In genomic region chr11:13462311-13462927, GRCh38 we compare ENCODE assay signal across 9 cellular contexts. TPM values are rescaled to one million over a fixed set of nuclear protein-coding genes. Genes with fewer than 3 reads are reported as not detected.
DNase-seq lines count a peak whose midpoint lies in the region; ATAC-seq and TF ChIP-seq lines count a peak whose summit lies in the region.
"Had no signal": no experiment of that assay in that cellular context is flagged by ENCODE, and none has a peak within 500 bp of the region (broad histone marks: within the 10 kb centered on the region; RNA-seq: fewer than 3 reads in every experiment).

No MANE protein-coding gene starts in this region.

- H3K27ac Mint-ChIP-seq in stimulated activated memory B cell treated with anti-CD40 and anti-IgM and Interleukin-4, amounts not matched to agents 10 μg/mL and 1 μg/mL and 100 μg/mL, for 72 hours, result peak overlapping the region; percentile 99

- H3K4me3 Mint-ChIP-seq in stimulated activated memory B cell treated with anti-CD40 and anti-IgM and Interleukin-4, amounts not matched to agents 10 μg/mL and 1 μg/mL and 100 μg/mL, for 72 hours, result peak overlapping the region; percentile 99

- H3K9me3 Mint-ChIP-seq in stimulated activated memory B cell treated with anti-CD40 and anti-IgM and Interleukin-4, amounts not matched to agents 10 μg/mL and 1 μg/mL and 100 μg/mL, for 72 hours, result no peaks in the 10 kb centered on the region

- H3K9me3 ChIP-seq in BE2C, result no peaks in the 10 kb centered on the region

- peak; percentile 64 for DNase-seq in BE2C
- peak; percentile 77 for DNase-seq in NCI-H748 (lab: John Stamatoyannopoulos, UW; ENCODE audit: unreplicated experiment)
- peak; percentile 51 for DNase-seq in activated CD8-positive, alpha-beta memory T cell treated with anti-CD3 and anti-CD28 coated beads, Interleukin-2, amount 50 U/mL, for 4 hours
- DNase-seq in epithelial cell of proximal tubule (ENCODE audit: low read depth), result no peak
- peak; percentile 61 for DNase-seq in myocyte (ENCODE audit: low read depth)

- H3K27me3 Mint-ChIP-seq in stimulated activated memory B cell treated with anti-CD40 and anti-IgM and Interleukin-4, amounts not matched to agents 10 μg/mL and 1 μg/mL and 100 μg/mL, for 72 hours, result no peaks in the 10 kb centered on the region

- H3K4me3 ChIP-seq in BE2C (ENCODE audit: low read depth, low read length), result peak overlapping the region; percentile 78
- H3K4me3 ChIP-seq in epithelial cell of proximal tubule (ENCODE audit: low read depth, low read length), result peak overlapping the region; percentile 89

- peaks cover 6% of the 10 kb centered on the region for H3K36me3 Mint-ChIP-seq in stimulated activated memory B cell treated with anti-CD40 and anti-IgM and Interleukin-4, amounts not matched to agents 10 μg/mL and 1 μg/mL and 100 μg/mL, for 72 hours

- ATAC-seq in GM19023 (IDR thresholded peaks at IDR 0.05; ENCODE audit: unreplicated experiment) (peak; percentile 45), HG03196 (IDR thresholded peaks at IDR 0.05; ENCODE audit: unreplicated experiment) (peak; percentile 40)
- ATAC-seq in stimulated activated memory B cell treated with anti-CD40 and anti-IgM and Interleukin-4, amounts not matched to agents 10 μg/mL and 1 μg/mL and 100 μg/mL, for 72 hours, result peak; percentile 51

- no peaks in the 10 kb centered on the region for H3K27me3 ChIP-seq in BE2C

- TF ChIP-seq CTCF in BE2C (IDR thresholded peaks at IDR 0.05; ENCODE audit: low read depth, low read length) (no peak), epithelial cell of proximal tubule (conservative IDR thresholded peaks at IDR 0.05; ENCODE audit: low read depth, low read length) (no peak)

- no peaks in the 10 kb centered on the region for H3K4me1 ChIP-seq in BE2C

- no peaks in the 10 kb centered on the region for H3K36me3 ChIP-seq in BE2C

- peaks cover 47% of the 10 kb centered on the region for H3K4me1 Mint-ChIP-seq in stimulated activated memory B cell treated with anti-CD40 and anti-IgM and Interleukin-4, amounts not matched to agents 10 μg/mL and 1 μg/mL and 100 μg/mL, for 72 hours

RNA-seq across cellular contexts. Expression of gene BTBD10, which starts 0.6 kb away (rescaled TPM):
- 12.3 TPM for polyA plus RNA-seq in BE2C (2012; ENCODE audit: insufficient read depth, insufficient read length, low read depth)
- 54.5 and 55.5 TPM in 2 replicates for total RNA-seq in epithelial cell of proximal tubule
- total RNA-seq in myocyte, result 31.6 and 36.0 TPM in 2 replicates
- polyA plus RNA-seq in myocyte (2012), result 26.6 TPM

RNA-seq across cellular contexts. Expression of gene PTH, which starts 33.4 kb away (rescaled TPM):
- not detected for polyA plus RNA-seq in BE2C (2012; ENCODE audit: insufficient read depth, insufficient read length, low read depth)
- not detected in 2 replicates for total RNA-seq in epithelial cell of proximal tubule
- not detected in 2 replicates for total RNA-seq in myocyte
- polyA plus RNA-seq in myocyte (2012), result not detected
- total RNA-seq: T-helper 2 cell treated with Interferon-gamma antibody and Interleukin-4, amounts not matched to agents 100 ng/mL and 5 ng/mL, for 36 hours had no signal
